8 cellular contexts compared by ENCODE assay signal in genomic region chr3:77254967-77255831, GRCh38.
A peak's percentile ranks its signal among the peaks of the same experiment; 100 is the strongest.
DNase-seq lines count a peak whose midpoint lies in the region; ATAC-seq and TF ChIP-seq lines count a peak whose summit lies in the region.

No MANE protein-coding gene starts in this region.

- CTCF ChIA-PET in CD4-positive, alpha-beta T cell (lab: Charles Lee) = interaction anchor here (1.2 kb wide), 1 partner anchor 15 kb away, joined by 3 read pairs; no protein-coding TSS in a partner anchor

- peaks cover 5% of the 10 kb centered on the region for H3K9me3 Mint-ChIP-seq in CD4-positive, alpha-beta T cell

- TF ChIP-seq CTCF in astrocyte of the spinal cord (IDR thresholded peaks at IDR 0.05; ENCODE audit: low read depth, low read length) (peak; percentile 65), thyroid gland (IDR thresholded peaks at IDR 0.05) (peak; percentile 18 to 61 (median 46))
- TF ChIP-seq CTCF in CD4-positive, alpha-beta T cell (IDR thresholded peaks at IDR 0.05) = no peak

- H3K4me1 ChIP-seq in thyroid gland = no peaks in the 10 kb centered on the region

- DNase-seq in Ammon's horn (ENCODE audit: low spot score) (peak; percentile 65), NCI-H345 treated with DMSO at 0.1 percent for 48 hours (lab: John Stamatoyannopoulos, UW; ENCODE audit: unreplicated experiment) (peak; percentile 60), astrocyte of the spinal cord (ENCODE audit: low read depth, low spot score) (peak; percentile 62), inferior parietal cortex (ENCODE audit: extremely low spot score) (peak; percentile 84), thyroid gland (peak; percentile 25 to 27)
- no peak for DNase-seq in CD4-positive, alpha-beta T cell

- no peak overlapping the region for H3K27ac ChIP-seq in thyroid gland
- H3K27ac ChIP-seq in CD4-positive, alpha-beta T cell (ENCODE audit: low read depth, low read length) = no peak overlapping the region

- POLR2A ChIA-PET in CD4-positive, alpha-beta T cell (lab: Charles Lee) = no interaction called here

- no peaks in the 10 kb centered on the region for H3K9me3 ChIP-seq in thyroid gland
- no peaks in the 10 kb centered on the region for H3K9me3 ChIP-seq in CD4-positive, alpha-beta T cell (ENCODE audit: control insufficient read depth, low read length)

- no peak overlapping the region for H3K4me3 ChIP-seq in astrocyte of the spinal cord (ENCODE audit: low read depth, low read length)
- H3K4me3 ChIP-seq in thyroid gland (replicated peaks in 1 of 3) = no peak overlapping the region

- no peak overlapping the region for H3K27ac Mint-ChIP-seq in CD4-positive, alpha-beta T cell

- H3K4me1 Mint-ChIP-seq in CD4-positive, alpha-beta T cell (ENCODE audit: low read depth) = no peaks in the 10 kb centered on the region

- intact Hi-C loops in thyroid gland (cut with DNase I) = loop anchor here (5.0 kb wide), 1 partner anchor 213 kb away; the partner anchor contains the start of gene ROBO2
- intact Hi-C loops in CD4-positive, alpha-beta T cell (cut with DNase I, micrococcal nuclease) = no loop called here

- H3K36me3 ChIP-seq in thyroid gland = no peaks in the 10 kb centered on the region

- 85 to 86% methylated on average over 3 of the region's 3 CpGs for WGBS in thyroid gland, 2 donors

- ATAC-seq in GM18520 (IDR thresholded peaks at IDR 0.05; ENCODE audit: unreplicated experiment) = peak; percentile 55
- ATAC-seq in HG03175 (IDR thresholded peaks at IDR 0.05; ENCODE audit: unreplicated experiment) = peak; percentile 55
- no peak for ATAC-seq in CD4-positive, alpha-beta T cell (ENCODE audit: poor library complexity)

- TF ChIP-seq POLR2A in thyroid gland (IDR thresholded peaks at IDR 0.05) = no peak

- no peak overlapping the region for H3K4me3 Mint-ChIP-seq in CD4-positive, alpha-beta T cell

- no peaks in the 10 kb centered on the region for H3K27me3 ChIP-seq in thyroid gland
- no peaks in the 10 kb centered on the region for H3K27me3 ChIP-seq in CD4-positive, alpha-beta T cell (ENCODE audit: control insufficient read depth, insufficient read depth, low read length)

- in situ Hi-C loops in astrocyte of the spinal cord (cut with HindIII; ENCODE audit: low sequenced_read_pairs) = no loop called here

- H3K36me3 Mint-ChIP-seq in CD4-positive, alpha-beta T cell (ENCODE audit: low read depth) = no peaks in the 10 kb centered on the region

- H3K27me3 Mint-ChIP-seq in CD4-positive, alpha-beta T cell = no peaks in the 10 kb centered on the region

Comparison
In these comparisons a context has a peak if more than half of its experiments do, and no peak if none do; other contexts are left out.
1. DNase-seq: peak in Ammon's horn (single experiment), NCI-H345 treated with DMSO at 0.1 percent for 48 hours (single experiment), astrocyte of the spinal cord (single experiment), inferior parietal cortex (single experiment) and thyroid gland (2 of 2); none in CD4-positive, alpha-beta T cell (0 of 10).